Comparison of ENCODE assay signal across 2 cellular contexts in the genomic region with DNA sequence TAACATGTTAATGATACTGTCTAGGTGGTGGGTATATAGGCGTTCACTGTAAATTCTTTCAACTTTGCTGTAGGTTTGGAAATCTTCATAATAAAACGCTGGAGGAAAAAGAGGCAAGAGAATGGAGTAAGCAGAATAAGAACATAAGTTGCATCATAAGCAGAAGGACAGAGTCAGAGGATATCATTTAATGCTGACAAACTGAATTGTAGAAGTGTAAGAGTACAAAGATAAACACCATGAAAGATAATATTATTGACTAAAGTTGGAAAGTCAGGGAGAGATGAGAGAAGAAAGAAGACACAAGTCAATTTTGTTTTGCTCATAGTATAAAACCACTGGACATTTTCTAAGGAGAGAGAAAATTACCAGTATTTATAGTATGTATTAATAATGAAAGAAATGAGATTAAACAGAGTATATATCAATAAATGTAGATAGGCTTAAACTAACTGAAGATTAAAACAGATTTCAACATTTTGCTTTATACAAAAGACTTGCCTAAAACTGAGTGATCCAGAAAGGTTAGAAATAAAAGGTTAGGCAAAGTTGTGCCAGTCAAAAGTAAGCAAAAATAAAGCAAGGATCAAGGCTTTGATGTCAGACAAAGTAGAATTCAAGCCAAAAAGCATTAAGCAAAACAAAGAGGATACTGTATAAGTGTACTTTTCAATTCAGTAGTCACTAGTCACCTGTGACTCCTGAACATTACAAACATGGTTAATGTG.
A peak's percentile ranks its signal among the peaks of the same experiment; 100 is the strongest.
TF ChIP-seq lines count a peak whose summit lies in the region.

No MANE protein-coding gene starts in this region.

TF ChIP-seq in HepG2, 621 proteins besides CTCF, POLR2A, EP300 and RAD21 (continues in another document):
- TF ChIP-seq, protein P1, sequence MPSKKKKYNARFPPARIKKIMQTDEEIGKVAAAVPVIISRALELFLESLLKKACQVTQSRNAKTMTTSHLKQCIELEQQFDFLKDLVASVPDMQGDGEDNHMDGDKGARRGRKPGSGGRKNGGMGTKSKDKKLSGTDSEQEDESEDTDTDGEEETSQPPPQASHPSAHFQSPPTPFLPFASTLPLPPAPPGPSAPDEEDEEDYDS (CRISPR knock-in tag; IDR thresholded peaks at IDR 0.05): no peak
- TF ChIP-seq MAFF (IDR thresholded peaks at IDR 0.05; ENCODE audit: low read depth, low read length) (peak; percentile 70), KDM6A (CRISPR knock-in tag; IDR thresholded peaks at IDR 0.05; ENCODE audit: low read depth) (0 out of 2 replicates have a peak, but pooled peaks have one; percentile 4), HNRNPK (IDR thresholded peaks at IDR 0.05; ENCODE audit: low read depth, low read length, poor library complexity, severe bottlenecking) (no peak), NCOA2 (CRISPR knock-in tag; IDR thresholded peaks at IDR 0.05) (peak; percentile 36; the same call in 1 of the 2 replicates), SSRP1 (CRISPR knock-in tag; IDR thresholded peaks at IDR 0.05) (0 out of 2 replicates have a peak, but pooled peaks have one; percentile 41), CEBPB (IDR thresholded peaks at IDR 0.05; ENCODE audit: borderline replicate concordance, low read depth, low read length) (peak; percentile 71; the same call in 1 of the 2 replicates), REXO4 (CRISPR knock-in tag; IDR thresholded peaks at IDR 0.05; ENCODE audit: borderline replicate concordance) (no peak), DBP (CRISPR knock-in tag; IDR thresholded peaks at IDR 0.05; ENCODE audit: not compliant biosample characterization) (no peak), KLF9 (CRISPR knock-in tag; IDR thresholded peaks at IDR 0.05; ENCODE audit: low read depth) (no peak), ZNF331 (CRISPR knock-in tag; IDR thresholded peaks at IDR 0.05) (no peak), MAZ (IDR thresholded peaks at IDR 0.05; ENCODE audit: borderline replicate concordance, low read depth, low read length) (no peak), MAZ (CRISPR knock-in tag; IDR thresholded peaks at IDR 0.05; ENCODE audit: low read depth) (no peak), ZNF773 (CRISPR knock-in tag; IDR thresholded peaks at IDR 0.05; ENCODE audit: borderline replicate concordance) (no peak), YEATS2 (CRISPR knock-in tag; IDR thresholded peaks at IDR 0.05; ENCODE audit: borderline replicate concordance) (no peak), ATF7 (IDR thresholded peaks at IDR 0.05) (peak; percentile 16; the same call in 1 of the 2 replicates), ATF7 (CRISPR knock-in tag; IDR thresholded peaks at IDR 0.05) (no peak), NFIC (IDR thresholded peaks at IDR 0.05; ENCODE audit: low read length) (peak; percentile 59; the same call in 1 of the 2 replicates), ZNF609 (CRISPR knock-in tag; IDR thresholded peaks at IDR 0.05; ENCODE audit: borderline replicate concordance) (no peak), ZNF501 (CRISPR knock-in tag; IDR thresholded peaks at IDR 0.05) (no peak)
- TF ChIP-seq, protein P2, sequence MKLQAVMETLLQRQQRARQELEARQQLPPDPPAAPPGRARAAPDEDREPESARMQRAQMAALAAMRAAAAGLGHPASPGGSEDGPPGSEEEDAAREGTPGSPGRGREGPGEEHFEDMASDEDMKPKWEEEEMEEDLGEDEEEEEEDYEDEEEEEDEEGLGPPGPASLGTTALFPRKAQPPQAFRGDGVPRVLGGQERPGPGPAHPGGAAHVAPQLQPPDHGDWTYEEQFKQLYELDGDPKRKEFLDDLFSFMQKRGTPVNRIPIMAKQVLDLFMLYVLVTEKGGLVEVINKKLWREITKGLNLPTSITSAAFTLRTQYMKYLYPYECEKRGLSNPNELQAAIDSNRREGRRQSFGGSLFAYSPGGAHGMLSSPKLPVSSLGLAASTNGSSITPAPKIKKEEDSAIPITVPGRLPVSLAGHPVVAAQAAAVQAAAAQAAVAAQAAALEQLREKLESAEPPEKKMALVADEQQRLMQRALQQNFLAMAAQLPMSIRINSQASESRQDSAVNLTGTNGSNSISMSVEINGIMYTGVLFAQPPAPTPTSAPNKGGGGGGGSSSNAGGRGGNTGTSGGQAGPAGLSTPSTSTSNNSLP (IDR thresholded peaks at IDR 0.05; ENCODE audit: low read depth, low read length): no peak

TF ChIP-seq in WTC11, 78 proteins besides CTCF, POLR2A, EP300 and RAD21:
- TF ChIP-seq GABPB1 (CRISPR knock-in tag; IDR thresholded peaks at IDR 0.05): 0 out of 2 replicates have a peak, but pooled peaks have one; percentile 15
- no peak for TF ChIP-seq ZNF138 (CRISPR knock-in tag; conservative IDR thresholded peaks at IDR 0.05)
- TF ChIP-seq, protein P3, sequence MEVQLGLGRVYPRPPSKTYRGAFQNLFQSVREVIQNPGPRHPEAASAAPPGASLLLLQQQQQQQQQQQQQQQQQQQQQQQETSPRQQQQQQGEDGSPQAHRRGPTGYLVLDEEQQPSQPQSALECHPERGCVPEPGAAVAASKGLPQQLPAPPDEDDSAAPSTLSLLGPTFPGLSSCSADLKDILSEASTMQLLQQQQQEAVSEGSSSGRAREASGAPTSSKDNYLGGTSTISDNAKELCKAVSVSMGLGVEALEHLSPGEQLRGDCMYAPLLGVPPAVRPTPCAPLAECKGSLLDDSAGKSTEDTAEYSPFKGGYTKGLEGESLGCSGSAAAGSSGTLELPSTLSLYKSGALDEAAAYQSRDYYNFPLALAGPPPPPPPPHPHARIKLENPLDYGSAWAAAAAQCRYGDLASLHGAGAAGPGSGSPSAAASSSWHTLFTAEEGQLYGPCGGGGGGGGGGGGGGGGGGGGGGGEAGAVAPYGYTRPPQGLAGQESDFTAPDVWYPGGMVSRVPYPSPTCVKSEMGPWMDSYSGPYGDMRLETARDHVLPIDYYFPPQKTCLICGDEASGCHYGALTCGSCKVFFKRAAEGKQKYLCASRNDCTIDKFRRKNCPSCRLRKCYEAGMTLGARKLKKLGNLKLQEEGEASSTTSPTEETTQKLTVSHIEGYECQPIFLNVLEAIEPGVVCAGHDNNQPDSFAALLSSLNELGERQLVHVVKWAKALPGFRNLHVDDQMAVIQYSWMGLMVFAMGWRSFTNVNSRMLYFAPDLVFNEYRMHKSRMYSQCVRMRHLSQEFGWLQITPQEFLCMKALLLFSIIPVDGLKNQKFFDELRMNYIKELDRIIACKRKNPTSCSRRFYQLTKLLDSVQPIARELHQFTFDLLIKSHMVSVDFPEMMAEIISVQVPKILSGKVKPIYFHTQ (CRISPR knock-in tag; IDR thresholded peaks at IDR 0.05): no peak
- TF ChIP-seq, protein P4, sequence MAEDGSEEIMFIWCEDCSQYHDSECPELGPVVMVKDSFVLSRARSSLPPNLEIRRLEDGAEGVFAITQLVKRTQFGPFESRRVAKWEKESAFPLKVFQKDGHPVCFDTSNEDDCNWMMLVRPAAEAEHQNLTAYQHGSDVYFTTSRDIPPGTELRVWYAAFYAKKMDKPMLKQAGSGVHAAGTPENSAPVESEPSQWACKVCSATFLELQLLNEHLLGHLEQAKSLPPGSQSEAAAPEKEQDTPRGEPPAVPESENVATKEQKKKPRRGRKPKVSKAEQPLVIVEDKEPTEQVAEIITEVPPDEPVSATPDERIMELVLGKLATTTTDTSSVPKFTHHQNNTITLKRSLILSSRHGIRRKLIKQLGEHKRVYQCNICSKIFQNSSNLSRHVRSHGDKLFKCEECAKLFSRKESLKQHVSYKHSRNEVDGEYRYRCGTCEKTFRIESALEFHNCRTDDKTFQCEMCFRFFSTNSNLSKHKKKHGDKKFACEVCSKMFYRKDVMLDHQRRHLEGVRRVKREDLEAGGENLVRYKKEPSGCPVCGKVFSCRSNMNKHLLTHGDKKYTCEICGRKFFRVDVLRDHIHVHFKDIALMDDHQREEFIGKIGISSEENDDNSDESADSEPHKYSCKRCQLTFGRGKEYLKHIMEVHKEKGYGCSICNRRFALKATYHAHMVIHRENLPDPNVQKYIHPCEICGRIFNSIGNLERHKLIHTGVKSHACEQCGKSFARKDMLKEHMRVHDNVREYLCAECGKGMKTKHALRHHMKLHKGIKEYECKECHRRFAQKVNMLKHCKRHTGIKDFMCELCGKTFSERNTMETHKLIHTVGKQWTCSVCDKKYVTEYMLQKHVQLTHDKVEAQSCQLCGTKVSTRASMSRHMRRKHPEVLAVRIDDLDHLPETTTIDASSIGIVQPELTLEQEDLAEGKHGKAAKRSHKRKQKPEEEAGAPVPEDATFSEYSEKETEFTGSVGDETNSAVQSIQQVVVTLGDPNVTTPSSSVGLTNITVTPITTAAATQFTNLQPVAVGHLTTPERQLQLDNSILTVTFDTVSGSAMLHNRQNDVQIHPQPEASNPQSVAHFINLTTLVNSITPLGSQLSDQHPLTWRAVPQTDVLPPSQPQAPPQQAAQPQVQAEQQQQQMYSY (CRISPR knock-in tag; IDR thresholded peaks at IDR 0.05): no peak
TF ChIP-seq in WTC11: peak in this region for 1.
